ENCODE assay signal across 16 cellular contexts in the genomic region with DNA sequence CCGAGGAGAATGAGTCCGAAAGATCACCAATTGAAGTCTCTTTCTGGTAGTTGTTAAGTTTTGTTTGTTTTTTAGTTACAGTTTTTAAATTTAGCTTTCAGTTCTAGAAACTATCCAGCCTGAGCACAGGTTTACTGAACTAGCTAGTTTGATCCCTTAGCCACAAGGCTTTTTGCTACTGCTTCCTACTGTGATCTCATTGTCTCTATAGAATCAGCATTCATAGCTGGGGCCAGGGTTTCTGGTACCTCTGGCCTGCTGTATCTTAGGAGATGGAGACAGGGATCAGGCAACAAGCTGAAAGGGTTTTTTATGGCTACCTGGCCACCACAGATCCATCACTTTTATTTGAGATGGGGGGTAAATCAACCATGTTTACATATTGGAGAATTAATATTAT.
"Had no signal": no experiment of that assay in that cellular context is flagged by ENCODE, and none has a peak within 500 bp of the region (broad histone marks: within the 10 kb centered on the region; RNA-seq: fewer than 3 reads in every experiment).

No MANE protein-coding gene starts in this region.

- H3K4me1 ChIP-seq: gastrocnemius medialis, left lung had no signal

- H3K27me3 ChIP-seq: gastrocnemius medialis, left lung had no signal

- H3K27me3 Mint-ChIP-seq: activated T-helper 17 cell treated with anti-CD3 and anti-CD28 coated beads, Interleukin-2, amount 50 U/mL, for 72 hours; stimulated activated naive CD8-positive, alpha-beta T cell treated with anti-CD3 and anti-CD28 coated beads, Interleukin-15, amount 100 ng/mL, for 72 hours had no signal

- H3K27ac ChIP-seq: epithelial cell of prostate, gastrocnemius medialis, left lung, thoracic aorta, WERI-Rb-1 had no signal

- H3K36me3 ChIP-seq: left lung had no signal

- H3K27ac Mint-ChIP-seq: activated naive CD4-positive, alpha-beta T cell treated with anti-CD3 and anti-CD28 coated beads for 36 hours; activated T-helper 17 cell treated with anti-CD3 and anti-CD28 coated beads, Interleukin-2, amount 50 U/mL, for 72 hours had no signal

- H3K9me3 ChIP-seq: gastrocnemius medialis, left lung, thoracic aorta had no signal

- H3K4me3 ChIP-seq: gastrocnemius medialis, left lung, thoracic aorta had no signal

- DNase-seq: activated CD4-positive, alpha-beta T cell treated with anti-CD3 and anti-CD28 coated beads for 48 hours; activated CD8-positive, alpha-beta memory T cell treated with anti-CD3 and anti-CD28 coated beads for 24 hours; activated naive CD4-positive, alpha-beta T cell treated with anti-CD3 and anti-CD28 coated beads for 36 hours; central memory CD4-positive, alpha-beta T cell; effector memory CD4-positive, alpha-beta T cell; gastrocnemius medialis; left lung; retina; stimulated activated CD4-positive, alpha-beta T cell treated with anti-CD3 and anti-CD28 coated beads, Interleukin-15, amount 100 ng/mL, for 24 hours; stimulated activated CD4-positive, alpha-beta T cell treated with anti-CD3 and anti-CD28 coated beads, Interleukin-4, amount 100 ng/mL, for 24 hours; stimulated activated naive CD8-positive, alpha-beta T cell treated with anti-CD3 and anti-CD28 coated beads, Interleukin-15, amount 100 ng/mL, for 72 hours; WERI-Rb-1 had no signal

- H3K9me3 Mint-ChIP-seq: activated naive CD4-positive, alpha-beta T cell treated with anti-CD3 and anti-CD28 coated beads for 36 hours; activated T-helper 17 cell treated with anti-CD3 and anti-CD28 coated beads, Interleukin-2, amount 50 U/mL, for 72 hours; neural crest cell; stimulated activated naive CD8-positive, alpha-beta T cell treated with anti-CD3 and anti-CD28 coated beads, Interleukin-15, amount 100 ng/mL, for 72 hours had no signal

- H3K4me3 Mint-ChIP-seq: activated naive CD4-positive, alpha-beta T cell treated with anti-CD3 and anti-CD28 coated beads for 36 hours; activated T-helper 17 cell treated with anti-CD3 and anti-CD28 coated beads, Interleukin-2, amount 50 U/mL, for 72 hours; neural crest cell; stimulated activated naive CD8-positive, alpha-beta T cell treated with anti-CD3 and anti-CD28 coated beads, Interleukin-15, amount 100 ng/mL, for 72 hours had no signal

- H3K4me1 Mint-ChIP-seq: activated T-helper 17 cell treated with anti-CD3 and anti-CD28 coated beads, Interleukin-2, amount 50 U/mL, for 72 hours; stimulated activated naive CD8-positive, alpha-beta T cell treated with anti-CD3 and anti-CD28 coated beads, Interleukin-15, amount 100 ng/mL, for 72 hours had no signal

- ATAC-seq: activated T-helper 17 cell treated with anti-CD3 and anti-CD28 coated beads, Interleukin-2, amount 50 U/mL, for 72 hours; gastrocnemius medialis; left lung; stimulated activated naive CD8-positive, alpha-beta T cell treated with anti-CD3 and anti-CD28 coated beads, Interleukin-15, amount 100 ng/mL, for 72 hours had no signal
